Comparison of ENCODE assay signal across 11 cellular contexts in genomic region chr1:223031690-223032601, GRCh38.
DNase-seq lines count a peak whose midpoint lies in the region; ATAC-seq, FAIRE-seq and TF ChIP-seq lines count a peak whose summit lies in the region.
"Had no signal": no experiment of that assay in that cellular context is flagged by ENCODE, and none has a peak within 500 bp of the region (broad histone marks: within the 10 kb centered on the region; RNA-seq: fewer than 3 reads in every experiment).

No MANE protein-coding gene starts in this region.

- DNase-seq in GM04503 (ENCODE audit: low read depth) (peak; percentile 40), astrocyte of the spinal cord (ENCODE audit: low read depth, low spot score) (peak; percentile 10), right cardiac atrium (peak; percentile 74 to 85 (median 77)), small intestine (peak; percentile 43), substantia nigra (lab: John Stamatoyannopoulos, UW) (no peak), T-helper 9 cell (no peak)
- DNase-seq: activated CD4-positive, alpha-beta T cell treated with anti-CD3 and anti-CD28 coated beads, Interleukin-2, amount 10 ng/mL, durations not matched to agents 7 days and 5 days; effector memory CD8-positive, alpha-beta T cell; NCI-H446 treated with DMSO at 0.1 percent for 48 hours had no signal

- H3K4me3 ChIP-seq in astrocyte of the spinal cord (ENCODE audit: low read depth, low read length) (no peak overlapping the region), right cardiac atrium (ENCODE audit: low read length) (no peak overlapping the region), small intestine (ENCODE audit: low read depth in 1 of 2, low read length in 2 of 2) (no peak overlapping the region)

- in situ Hi-C loops in astrocyte of the spinal cord (cut with HindIII; ENCODE audit: low sequenced_read_pairs), result no loop called here

- H3K4me1 ChIP-seq in right cardiac atrium (ENCODE audit: control insufficient read depth, insufficient read depth, low read length), result peaks cover 6% of the 10 kb centered on the region
- H3K4me1 ChIP-seq in small intestine (ENCODE audit: control insufficient read depth in 2 of 2, insufficient read depth in 1 of 2, low read depth in 1 of 2, low read length in 1 of 2), result no peaks in the 10 kb centered on the region

- no peaks in the 10 kb centered on the region for H3K27me3 ChIP-seq in right cardiac atrium (ENCODE audit: control insufficient read depth, insufficient read depth)
- no peaks in the 10 kb centered on the region for H3K27me3 ChIP-seq in small intestine (ENCODE audit: control insufficient read depth in 2 of 2, insufficient read depth in 2 of 2, low read length in 2 of 2)

- WGBS in right cardiac atrium, result 62% methylated on average over 11 of the region's 11 CpGs
- 78 to 82% (median 81%) methylated on average over 11 of the region's 11 CpGs for WGBS in small intestine, 3 donors

- H3K27ac ChIP-seq in right cardiac atrium (ENCODE audit: low read length) (peak overlapping the region; percentile 67), small intestine (ENCODE audit: low read depth in 1 of 2, low read length in 1 of 2) (no peak overlapping the region), substantia nigra (ENCODE audit: low read depth, low read length, poor library complexity, severe bottlenecking) (no peak overlapping the region)

- no peak for TF ChIP-seq CTCF in astrocyte of the spinal cord (IDR thresholded peaks at IDR 0.05; ENCODE audit: low read depth, low read length)

- H3K9me3 ChIP-seq in right cardiac atrium (ENCODE audit: control insufficient read depth, low read length) (no peaks in the 10 kb centered on the region), small intestine (ENCODE audit: control insufficient read depth, low read depth) (no peaks in the 10 kb centered on the region)

- peak; percentile 88 to 95 for ATAC-seq in right cardiac atrium
- ATAC-seq in GM21360 (IDR thresholded peaks at IDR 0.05; ENCODE audit: unreplicated experiment), result no peak
- no peak for ATAC-seq in HG02973 (IDR thresholded peaks at IDR 0.05; ENCODE audit: unreplicated experiment)
- ATAC-seq: effector memory CD8-positive, alpha-beta T cell had no signal

- intact Hi-C loops in right cardiac atrium (cut with DNase I), result no loop called here

- no peaks in the 10 kb centered on the region for H3K36me3 ChIP-seq in small intestine (ENCODE audit: control insufficient read depth in 2 of 2, insufficient read depth in 2 of 2, low read length in 2 of 2)

- FAIRE-seq in small intestine (lab: Jason Lieb, UNC), result no peak

Comparison
In these comparisons a context has a peak if more than half of its experiments do, and no peak if none do; other contexts are left out.
1. DNase-seq: peak in GM04503 (single experiment), astrocyte of the spinal cord (single experiment), right cardiac atrium (3 of 3) and small intestine (single experiment); none in substantia nigra (0 of 49) and T-helper 9 cell (single experiment).
2. ATAC-seq: peak in right cardiac atrium (2 of 2); none in GM21360 (single experiment) and HG02973 (single experiment).